ENCODE assay signal across 22 cellular contexts in genomic region chr18:67261931-67262552, GRCh38.
DNase-seq lines count a peak whose midpoint lies in the region; ATAC-seq and TF ChIP-seq lines count a peak whose summit lies in the region.
"Had no signal": no experiment of that assay in that cellular context is flagged by ENCODE, and none has a peak within 500 bp of the region (broad histone marks: within the 10 kb centered on the region; RNA-seq: fewer than 3 reads in every experiment).

No MANE protein-coding gene starts in this region.

- peak; percentile 66 for ATAC-seq in GM18870 (IDR thresholded peaks at IDR 0.05; ENCODE audit: unreplicated experiment)
- ATAC-seq: gastroesophageal sphincter; naive thymus-derived CD4-positive, alpha-beta T cell; Right ventricle myocardium inferior; sciatic nerve had no signal

- peak; percentile 59 for DNase-seq in NCI-H2227 (lab: John Stamatoyannopoulos, UW; ENCODE audit: unreplicated experiment)
- DNase-seq in epithelial cell of esophagus (ENCODE audit: low read depth), result peak; percentile 60
- no peak for DNase-seq in KG1 (lab: John Stamatoyannopoulos, UW)
- DNase-seq in SJCRH30, result no peak
- DNase-seq in NCI-H128 (lab: John Stamatoyannopoulos, UW; ENCODE audit: unreplicated experiment), result no peak
- DNase-seq: activated CD4-positive, alpha-beta T cell treated with anti-CD3 and anti-CD28 coated beads for 1 hour; activated gamma-delta T cell treated with Interleukin-2 at 50 U/mL for 16 hours; aorta; CD4-positive, alpha-beta memory T cell; esophagus squamous epithelium; H7; Kasumi-1; naive thymus-derived CD4-positive, alpha-beta T cell; NCI-H526 treated with DMSO at 0.1 percent for 48 hours; posterior cingulate gyrus; SW 1271; testis had no signal

- H3K4me3 ChIP-seq in ACC112 (ENCODE audit: low read depth, low read length) (no peak overlapping the region), epithelial cell of esophagus (ENCODE audit: low read length) (no peak overlapping the region), SJCRH30 (no peak overlapping the region)
- H3K4me3 ChIP-seq: esophagus squamous epithelium, gastroesophageal sphincter, testis had no signal

- H3K36me3 ChIP-seq in ACC112 (ENCODE audit: insufficient read depth, low read length) (no peaks in the 10 kb centered on the region), SJCRH30 (no peaks in the 10 kb centered on the region)
- H3K36me3 ChIP-seq: esophagus squamous epithelium, gastroesophageal sphincter had no signal

- H3K27ac ChIP-seq in ACC112 (ENCODE audit: low read depth, low read length), result no peak overlapping the region
- H3K27ac ChIP-seq in SJCRH30, result no peak overlapping the region
- H3K27ac ChIP-seq: esophagus squamous epithelium, gastroesophageal sphincter, testis had no signal

- no peaks in the 10 kb centered on the region; the same call in 1 of the 2 replicates for H3K9me3 ChIP-seq in SJCRH30 (replicated peaks)
- H3K9me3 ChIP-seq: esophagus squamous epithelium, gastroesophageal sphincter, testis had no signal

- H3K4me1 ChIP-seq in ACC112 (ENCODE audit: control insufficient read depth, insufficient read depth, low read length, unreplicated experiment) (peaks cover 27% of the 10 kb centered on the region), SJCRH30 (peaks cover 10% of the 10 kb centered on the region)
- H3K4me1 ChIP-seq: gastroesophageal sphincter had no signal

- peak overlapping the region; percentile 55 for H2AFZ ChIP-seq in ACC112 (ENCODE audit: low read length, unreplicated experiment)

- TF ChIP-seq CTCF in epithelial cell of esophagus (IDR thresholded peaks at IDR 0.05; ENCODE audit: insufficient read depth, low read depth, low read length, missing control alignments), result no peak

- no peaks in the 10 kb centered on the region for H3K79me2 ChIP-seq in ACC112 (ENCODE audit: control insufficient read depth, insufficient read depth, low read length, unreplicated experiment)

- H3K27me3 ChIP-seq in ACC112 (ENCODE audit: insufficient read depth, low read length) (no peaks in the 10 kb centered on the region), SJCRH30 (no peaks in the 10 kb centered on the region)
- H3K27me3 ChIP-seq: esophagus squamous epithelium, gastroesophageal sphincter, testis had no signal

Comparison
In these comparisons a context has a peak if more than half of its experiments do, and no peak if none do; other contexts are left out.
1. DNase-seq: peak in NCI-H2227 (single experiment) and epithelial cell of esophagus (single experiment); none in KG1 (single experiment), SJCRH30 (0 of 2) and NCI-H128 (single experiment).